1 cellular context compared by ENCODE assay signal in the genomic region with DNA sequence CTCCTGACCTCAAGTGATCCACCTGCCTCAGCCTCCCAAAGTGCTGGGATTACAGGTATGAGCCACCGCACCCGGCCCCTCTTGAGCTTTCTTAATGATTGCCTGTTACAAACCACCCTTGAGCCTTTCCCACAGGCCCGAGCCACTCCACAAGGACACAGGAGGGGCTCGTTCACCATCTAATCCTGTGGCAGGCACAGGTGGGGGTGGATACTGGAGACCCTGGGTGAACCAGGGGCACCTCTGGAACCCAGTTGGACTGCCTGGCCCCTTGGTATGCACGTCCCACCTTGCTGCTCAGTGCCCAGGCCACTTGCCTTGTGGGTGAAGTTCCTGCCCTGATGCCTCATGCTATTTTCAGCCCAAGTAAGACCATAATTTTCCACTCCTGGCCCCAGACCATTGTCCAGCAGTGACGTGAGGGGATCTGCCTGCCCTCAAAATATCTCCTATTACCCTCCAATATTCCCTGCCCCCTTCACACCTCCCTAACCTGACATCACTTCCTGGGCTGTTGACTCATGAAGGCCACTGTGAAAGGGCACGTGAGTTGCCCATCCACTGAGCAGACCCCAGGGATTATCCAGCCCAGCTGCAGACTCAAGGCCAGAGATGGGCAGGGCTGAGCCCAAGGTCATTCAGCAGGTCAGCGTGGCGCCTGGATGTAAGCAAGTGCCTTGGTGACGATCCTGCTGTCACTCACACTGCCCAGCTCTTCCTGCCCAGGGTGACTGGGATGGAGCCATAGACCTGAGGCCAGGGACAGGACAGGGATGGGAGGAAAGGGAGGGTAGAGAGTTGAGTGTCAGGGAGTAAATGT.
TF ChIP-seq lines count a peak whose summit lies in the region.

No MANE protein-coding gene starts in this region.

TF ChIP-seq in HepG2, 621 proteins besides CTCF, POLR2A, EP300 and RAD21 (continued from another document and continues in another):
- TF ChIP-seq, protein P1, sequence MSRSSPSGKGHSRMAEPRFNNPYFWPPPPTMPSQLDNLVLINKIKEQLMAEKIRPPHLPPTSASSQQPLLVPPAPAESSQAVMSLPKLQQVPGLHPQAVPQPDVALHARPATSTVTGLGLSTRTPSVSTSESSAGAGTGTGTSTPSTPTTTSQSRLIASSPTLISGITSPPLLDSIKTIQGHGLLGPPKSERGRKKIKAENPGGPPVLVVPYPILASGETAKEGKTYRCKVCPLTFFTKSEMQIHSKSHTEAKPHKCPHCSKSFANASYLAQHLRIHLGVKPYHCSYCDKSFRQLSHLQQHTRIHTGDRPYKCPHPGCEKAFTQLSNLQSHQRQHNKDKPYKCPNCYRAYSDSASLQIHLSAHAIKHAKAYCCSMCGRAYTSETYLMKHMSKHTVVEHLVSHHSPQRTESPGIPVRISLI (CRISPR knock-in tag; IDR thresholded peaks at IDR 0.05; ENCODE audit: borderline replicate concordance) = no peak
- TF ChIP-seq, protein P2, sequence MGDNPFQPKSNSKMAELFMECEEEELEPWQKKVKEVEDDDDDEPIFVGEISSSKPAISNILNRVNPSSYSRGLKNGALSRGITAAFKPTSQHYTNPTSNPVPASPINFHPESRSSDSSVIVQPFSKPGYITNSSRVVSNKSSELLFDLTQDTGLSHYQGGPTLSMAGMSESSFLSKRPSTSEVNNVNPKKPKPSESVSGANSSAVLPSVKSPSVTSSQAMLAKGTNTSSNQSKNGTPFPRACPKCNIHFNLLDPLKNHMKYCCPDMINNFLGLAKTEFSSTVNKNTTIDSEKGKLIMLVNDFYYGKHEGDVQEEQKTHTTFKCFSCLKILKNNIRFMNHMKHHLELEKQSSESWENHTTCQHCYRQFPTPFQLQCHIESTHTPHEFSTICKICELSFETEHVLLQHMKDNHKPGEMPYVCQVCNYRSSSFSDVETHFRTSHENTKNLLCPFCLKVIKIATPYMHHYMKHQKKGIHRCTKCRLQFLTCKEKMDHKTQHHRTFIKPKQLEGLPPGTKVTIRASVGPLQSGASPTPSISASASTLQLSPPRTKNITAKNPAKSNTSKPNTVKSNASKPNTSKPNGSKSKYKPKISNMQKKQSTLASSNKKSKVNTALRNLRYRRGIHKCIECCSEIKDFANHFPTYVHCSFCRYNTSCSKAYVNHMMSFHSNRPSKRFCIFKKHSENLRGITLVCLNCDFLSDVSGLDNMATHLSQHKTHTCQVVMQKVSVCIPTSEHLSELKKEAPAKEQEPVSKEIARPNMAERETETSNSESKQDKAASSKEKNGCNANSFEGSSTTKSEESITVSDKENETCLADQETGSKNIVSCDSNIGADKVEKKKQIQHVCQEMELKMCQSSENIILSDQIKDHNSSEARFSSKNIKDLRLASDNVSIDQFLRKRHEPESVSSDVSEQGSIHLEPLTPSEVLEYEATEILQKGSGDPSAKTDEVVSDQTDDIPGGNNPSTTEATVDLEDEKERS (CRISPR knock-in tag; IDR thresholded peaks at IDR 0.05) = no peak
- TF ChIP-seq, protein P3, sequence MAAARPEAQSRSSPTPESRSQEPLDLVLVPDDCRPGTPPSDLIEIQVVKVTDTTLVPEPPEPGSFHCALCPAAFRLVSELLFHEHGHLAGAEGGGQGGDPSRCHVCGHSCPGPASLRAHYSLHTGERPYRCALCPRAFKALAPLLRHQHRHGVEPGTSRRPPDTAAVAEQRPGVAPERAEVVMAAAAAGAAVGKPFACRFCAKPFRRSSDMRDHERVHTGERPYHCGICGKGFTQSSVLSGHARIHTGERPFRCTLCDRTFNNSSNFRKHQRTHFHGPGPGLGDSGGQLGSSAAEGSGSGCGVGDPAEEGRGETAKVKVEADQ (CRISPR knock-in tag; IDR thresholded peaks at IDR 0.05; ENCODE audit: borderline replicate concordance) = no peak
- TF ChIP-seq, protein P4, sequence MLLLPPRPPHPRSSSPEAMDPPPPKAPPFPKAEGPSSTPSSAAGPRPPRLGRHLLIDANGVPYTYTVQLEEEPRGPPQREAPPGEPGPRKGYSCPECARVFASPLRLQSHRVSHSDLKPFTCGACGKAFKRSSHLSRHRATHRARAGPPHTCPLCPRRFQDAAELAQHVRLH (CRISPR knock-in tag; IDR thresholded peaks at IDR 0.05; ENCODE audit: borderline replicate concordance, low read depth) = peak; percentile 57; the same call in 1 of the 2 replicates
- TF ChIP-seq NCOR1 (IDR thresholded peaks at IDR 0.05; ENCODE audit: borderline replicate concordance, low read length) (peak; percentile 49; the same call in 1 of the 2 replicates), ZSCAN21 (CRISPR knock-in tag; IDR thresholded peaks at IDR 0.05; ENCODE audit: borderline replicate concordance) (peak; percentile 65; the same call in 1 of the 2 replicates), FOXA3 (CRISPR knock-in tag; IDR thresholded peaks at IDR 0.05) (peak; percentile 84), ZNF546 (CRISPR knock-in tag; conservative IDR thresholded peaks at IDR 0.05) (no peak), GLI4 (CRISPR knock-in tag; IDR thresholded peaks at IDR 0.05; ENCODE audit: borderline replicate concordance) (no peak), ZNF672 (CRISPR knock-in tag; IDR thresholded peaks at IDR 0.05) (no peak), ZFY (CRISPR knock-in tag; IDR thresholded peaks at IDR 0.05) (peak; percentile 39; the same call in 1 of the 2 replicates), SNAI1 (CRISPR knock-in tag; IDR thresholded peaks at IDR 0.05; ENCODE audit: borderline replicate concordance) (no peak), ZFP41 (CRISPR knock-in tag; IDR thresholded peaks at IDR 0.05; ENCODE audit: borderline replicate concordance) (no peak), CBFB (CRISPR knock-in tag; IDR thresholded peaks at IDR 0.05) (no peak), NAIF1 (CRISPR knock-in tag; IDR thresholded peaks at IDR 0.05; ENCODE audit: borderline replicate concordance) (no peak), FIP1L1 (IDR thresholded peaks at IDR 0.05; ENCODE audit: borderline replicate concordance, insufficient read depth, low read depth, low read length) (no peak), NR3C1 (CRISPR knock-in tag; IDR thresholded peaks at IDR 0.05) (no peak), HNRNPUL1 (IDR thresholded peaks at IDR 0.05; ENCODE audit: low read depth, low read length) (no peak), TRIM24 (CRISPR knock-in tag; IDR thresholded peaks at IDR 0.05) (no peak), ZFP82 (CRISPR knock-in tag; IDR thresholded peaks at IDR 0.05; ENCODE audit: borderline replicate concordance) (no peak), TARDBP (CRISPR knock-in tag; IDR thresholded peaks at IDR 0.05) (peak; percentile 76; the same call in 1 of the 2 replicates), ZNF317 (CRISPR knock-in tag; IDR thresholded peaks at IDR 0.05) (no peak), ZNF383 (CRISPR knock-in tag; IDR thresholded peaks at IDR 0.05; ENCODE audit: borderline replicate concordance) (no peak), ELF4 (CRISPR knock-in tag; IDR thresholded peaks at IDR 0.05; ENCODE audit: borderline replicate concordance) (no peak), IRF2 (CRISPR knock-in tag; IDR thresholded peaks at IDR 0.05) (peak; percentile 74), MAZ (IDR thresholded peaks at IDR 0.05; ENCODE audit: borderline replicate concordance, low read depth, low read length) (no peak), MAZ (CRISPR knock-in tag; IDR thresholded peaks at IDR 0.05; ENCODE audit: low read depth) (peak; percentile 54; the same call in 1 of the 2 replicates), ZNF619 (CRISPR knock-in tag; IDR thresholded peaks at IDR 0.05) (no peak), HNF4A (CRISPR knock-in tag; IDR thresholded peaks at IDR 0.05) (peak; percentile 63), YEATS2 (CRISPR knock-in tag; IDR thresholded peaks at IDR 0.05; ENCODE audit: borderline replicate concordance) (peak; percentile 77; the same call in 1 of the 2 replicates), CHD2 (IDR thresholded peaks at IDR 0.05; ENCODE audit: low read depth, low read length) (no peak), FOXP1 (IDR thresholded peaks at IDR 0.05) (no peak), FOXP1 (CRISPR knock-in tag; IDR thresholded peaks at IDR 0.05) (peak; percentile 66), ZNF136 (CRISPR knock-in tag; IDR thresholded peaks at IDR 0.05; ENCODE audit: low read depth) (peak; percentile 40; the same call in 1 of the 2 replicates), SCMH1 (CRISPR knock-in tag; IDR thresholded peaks at IDR 0.05; ENCODE audit: borderline replicate concordance) (no peak), RBFOX2 (IDR thresholded peaks at IDR 0.05; ENCODE audit: low read depth, low read length) (no peak), NFE2 (CRISPR knock-in tag; IDR thresholded peaks at IDR 0.05) (no peak), ATAD3A (CRISPR knock-in tag; IDR thresholded peaks at IDR 0.05) (no peak), ZNF430 (CRISPR knock-in tag; IDR thresholded peaks at IDR 0.05) (peak; percentile 65; the same call in 1 of the 2 replicates), ATRX (CRISPR knock-in tag; IDR thresholded peaks at IDR 0.05; ENCODE audit: borderline replicate concordance) (no peak), SRSF9 (IDR thresholded peaks at IDR 0.05; ENCODE audit: borderline replicate concordance, insufficient read depth, low read depth, low read length, poor library complexity, severe bottlenecking) (no peak), ZNF547 (CRISPR knock-in tag; IDR thresholded peaks at IDR 0.05) (no peak; the same call in 1 of the 2 replicates), ZNF3 (CRISPR knock-in tag; IDR thresholded peaks at IDR 0.05) (no peak), SP2 (CRISPR knock-in tag; IDR thresholded peaks at IDR 0.05) (no peak), ZNF841 (CRISPR knock-in tag; IDR thresholded peaks at IDR 0.05; ENCODE audit: borderline replicate concordance) (no peak)
- TF ChIP-seq, protein P5, sequence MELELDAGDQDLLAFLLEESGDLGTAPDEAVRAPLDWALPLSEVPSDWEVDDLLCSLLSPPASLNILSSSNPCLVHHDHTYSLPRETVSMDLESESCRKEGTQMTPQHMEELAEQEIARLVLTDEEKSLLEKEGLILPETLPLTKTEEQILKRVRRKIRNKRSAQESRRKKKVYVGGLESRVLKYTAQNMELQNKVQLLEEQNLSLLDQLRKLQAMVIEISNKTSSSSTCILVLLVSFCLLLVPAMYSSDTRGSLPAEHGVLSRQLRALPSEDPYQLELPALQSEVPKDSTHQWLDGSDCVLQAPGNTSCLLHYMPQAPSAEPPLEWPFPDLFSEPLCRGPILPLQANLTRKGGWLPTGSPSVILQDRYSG (CRISPR knock-in tag; IDR thresholded peaks at IDR 0.05) = no peak
- TF ChIP-seq, protein P6, sequence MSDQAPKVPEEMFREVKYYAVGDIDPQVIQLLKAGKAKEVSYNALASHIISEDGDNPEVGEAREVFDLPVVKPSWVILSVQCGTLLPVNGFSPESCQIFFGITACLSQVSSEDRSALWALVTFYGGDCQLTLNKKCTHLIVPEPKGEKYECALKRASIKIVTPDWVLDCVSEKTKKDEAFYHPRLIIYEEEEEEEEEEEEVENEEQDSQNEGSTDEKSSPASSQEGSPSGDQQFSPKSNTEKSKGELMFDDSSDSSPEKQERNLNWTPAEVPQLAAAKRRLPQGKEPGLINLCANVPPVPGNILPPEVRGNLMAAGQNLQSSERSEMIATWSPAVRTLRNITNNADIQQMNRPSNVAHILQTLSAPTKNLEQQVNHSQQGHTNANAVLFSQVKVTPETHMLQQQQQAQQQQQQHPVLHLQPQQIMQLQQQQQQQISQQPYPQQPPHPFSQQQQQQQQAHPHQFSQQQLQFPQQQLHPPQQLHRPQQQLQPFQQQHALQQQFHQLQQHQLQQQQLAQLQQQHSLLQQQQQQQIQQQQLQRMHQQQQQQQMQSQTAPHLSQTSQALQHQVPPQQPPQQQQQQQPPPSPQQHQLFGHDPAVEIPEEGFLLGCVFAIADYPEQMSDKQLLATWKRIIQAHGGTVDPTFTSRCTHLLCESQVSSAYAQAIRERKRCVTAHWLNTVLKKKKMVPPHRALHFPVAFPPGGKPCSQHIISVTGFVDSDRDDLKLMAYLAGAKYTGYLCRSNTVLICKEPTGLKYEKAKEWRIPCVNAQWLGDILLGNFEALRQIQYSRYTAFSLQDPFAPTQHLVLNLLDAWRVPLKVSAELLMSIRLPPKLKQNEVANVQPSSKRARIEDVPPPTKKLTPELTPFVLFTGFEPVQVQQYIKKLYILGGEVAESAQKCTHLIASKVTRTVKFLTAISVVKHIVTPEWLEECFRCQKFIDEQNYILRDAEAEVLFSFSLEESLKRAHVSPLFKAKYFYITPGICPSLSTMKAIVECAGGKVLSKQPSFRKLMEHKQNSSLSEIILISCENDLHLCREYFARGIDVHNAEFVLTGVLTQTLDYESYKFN (CRISPR knock-in tag; conservative IDR thresholded peaks at IDR 0.05) = peak; percentile 85
- TF ChIP-seq, protein P7, sequence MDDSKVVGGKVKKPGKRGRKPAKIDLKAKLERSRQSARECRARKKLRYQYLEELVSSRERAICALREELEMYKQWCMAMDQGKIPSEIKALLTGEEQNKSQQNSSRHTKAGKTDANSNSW (CRISPR knock-in tag; IDR thresholded peaks at IDR 0.05; ENCODE audit: borderline replicate concordance) = no peak
- TF ChIP-seq, protein P8, sequence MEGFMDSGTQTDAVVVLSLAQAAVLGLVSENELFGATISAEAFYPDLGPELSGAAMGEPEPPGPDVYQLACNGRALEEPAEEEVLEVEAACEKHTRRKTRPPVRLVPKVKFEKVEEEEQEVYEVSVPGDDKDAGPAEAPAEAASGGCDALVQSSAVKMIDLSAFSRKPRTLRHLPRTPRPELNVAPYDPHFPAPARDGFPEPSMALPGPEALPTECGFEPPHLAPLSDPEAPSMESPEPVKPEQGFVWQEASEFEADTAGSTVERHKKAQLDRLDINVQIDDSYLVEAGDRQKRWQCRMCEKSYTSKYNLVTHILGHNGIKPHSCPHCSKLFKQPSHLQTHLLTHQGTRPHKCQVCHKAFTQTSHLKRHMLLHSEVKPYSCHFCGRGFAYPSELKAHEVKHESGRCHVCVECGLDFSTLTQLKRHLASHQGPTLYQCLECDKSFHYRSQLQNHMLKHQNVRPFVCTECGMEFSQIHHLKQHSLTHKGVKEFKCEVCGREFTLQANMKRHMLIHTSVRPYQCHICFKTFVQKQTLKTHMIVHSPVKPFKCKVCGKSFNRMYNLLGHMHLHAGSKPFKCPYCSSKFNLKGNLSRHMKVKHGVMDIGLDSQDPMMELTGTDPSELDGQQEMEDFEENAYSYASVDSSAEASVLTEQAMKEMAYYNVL (CRISPR knock-in tag; IDR thresholded peaks at IDR 0.05; ENCODE audit: borderline replicate concordance) = peak; percentile 76; the same call in 1 of the 2 replicates
- TF ChIP-seq, protein P9, sequence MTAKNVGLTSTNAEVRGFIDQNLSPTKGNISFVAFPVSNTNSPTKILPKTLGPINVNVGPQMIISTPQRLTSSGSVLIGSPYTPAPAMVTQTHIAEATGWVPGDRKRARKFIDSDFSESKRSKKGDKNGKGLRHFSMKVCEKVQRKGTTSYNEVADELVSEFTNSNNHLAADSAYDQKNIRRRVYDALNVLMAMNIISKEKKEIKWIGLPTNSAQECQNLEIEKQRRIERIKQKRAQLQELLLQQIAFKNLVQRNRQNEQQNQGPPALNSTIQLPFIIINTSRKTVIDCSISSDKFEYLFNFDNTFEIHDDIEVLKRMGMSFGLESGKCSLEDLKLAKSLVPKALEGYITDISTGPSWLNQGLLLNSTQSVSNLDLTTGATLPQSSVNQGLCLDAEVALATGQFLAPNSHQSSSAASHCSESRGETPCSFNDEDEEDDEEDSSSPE (CRISPR knock-in tag; IDR thresholded peaks at IDR 0.05) = no peak
- TF ChIP-seq, protein P10, sequence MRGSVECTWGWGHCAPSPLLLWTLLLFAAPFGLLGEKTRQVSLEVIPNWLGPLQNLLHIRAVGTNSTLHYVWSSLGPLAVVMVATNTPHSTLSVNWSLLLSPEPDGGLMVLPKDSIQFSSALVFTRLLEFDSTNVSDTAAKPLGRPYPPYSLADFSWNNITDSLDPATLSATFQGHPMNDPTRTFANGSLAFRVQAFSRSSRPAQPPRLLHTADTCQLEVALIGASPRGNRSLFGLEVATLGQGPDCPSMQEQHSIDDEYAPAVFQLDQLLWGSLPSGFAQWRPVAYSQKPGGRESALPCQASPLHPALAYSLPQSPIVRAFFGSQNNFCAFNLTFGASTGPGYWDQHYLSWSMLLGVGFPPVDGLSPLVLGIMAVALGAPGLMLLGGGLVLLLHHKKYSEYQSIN (CRISPR knock-in tag; IDR thresholded peaks at IDR 0.05; ENCODE audit: borderline replicate concordance) = no peak
